Comparison of ENCODE assay signal across 1 cellular context in genomic region chr18:75029456-75029855, GRCh38.
TF ChIP-seq lines count a peak whose summit lies in the region.

No MANE protein-coding gene starts in this region.

TF ChIP-seq in H1, 55 proteins besides CTCF, POLR2A, EP300 and RAD21 (continued from another document):
- no peak for TF ChIP-seq GABPA (IDR thresholded peaks at IDR 0.05; ENCODE audit: borderline replicate concordance, insufficient read depth, low read length)
- TF ChIP-seq USF2 (IDR thresholded peaks at IDR 0.05; ENCODE audit: low read length): no peak
- no peak for TF ChIP-seq ATF3 (IDR thresholded peaks at IDR 0.05; ENCODE audit: insufficient read depth, low read depth, low read length)
- no peak for TF ChIP-seq CREB1 (IDR thresholded peaks at IDR 0.05)
- TF ChIP-seq KDM5A (IDR thresholded peaks at IDR 0.05; ENCODE audit: low read length): no peak
- no peak for TF ChIP-seq RXRA (IDR thresholded peaks at IDR 0.05; ENCODE audit: insufficient read depth, low read depth, low read length)
- no peak for TF ChIP-seq SP4 (IDR thresholded peaks at IDR 0.05; ENCODE audit: low read length)
- no peak for TF ChIP-seq RNF2 (IDR thresholded peaks at IDR 0.05; ENCODE audit: borderline replicate concordance, low read depth, low read length, missing control alignments, poor library complexity, severe bottlenecking)
- TF ChIP-seq PHF8 (conservative IDR thresholded peaks at IDR 0.05; ENCODE audit: low read depth, low read length): no peak
- no peak for TF ChIP-seq SUZ12 (IDR thresholded peaks at IDR 0.05; ENCODE audit: low read length)
- TF ChIP-seq NRF1 (IDR thresholded peaks at IDR 0.05; ENCODE audit: low read depth, low read length): no peak
- TF ChIP-seq CHD2 (IDR thresholded peaks at IDR 0.05; ENCODE audit: low read length): no peak
